ENCODE assay signal across 1 cellular context in genomic region chr1:228500901-228501871, GRCh38.
TF ChIP-seq lines count a peak whose summit lies in the region.

No MANE protein-coding gene starts in this region.

TF ChIP-seq in HepG2, 621 proteins besides CTCF, POLR2A, EP300 and RAD21 (continued from another document and continues in another):
- TF ChIP-seq ZNF646 (CRISPR knock-in tag; IDR thresholded peaks at IDR 0.05) (no peak), ZNF432 (CRISPR knock-in tag; IDR thresholded peaks at IDR 0.05; ENCODE audit: borderline replicate concordance) (no peak), PCBP2 (optimal IDR thresholded peaks at IDR 0.05; ENCODE audit: low read depth, low read length, poor library complexity, severe bottlenecking) (no peak), KIAA2018 (CRISPR knock-in tag; IDR thresholded peaks at IDR 0.05; ENCODE audit: borderline replicate concordance) (no peak), ZNF101 (CRISPR knock-in tag; IDR thresholded peaks at IDR 0.05; ENCODE audit: borderline replicate concordance, low read depth) (no peak), SSRP1 (CRISPR knock-in tag; IDR thresholded peaks at IDR 0.05) (0 out of 2 replicates have a peak, but pooled peaks have one; percentile 31), NBN (conservative IDR thresholded peaks at IDR 0.05) (no peak), ZNF280B (CRISPR knock-in tag; IDR thresholded peaks at IDR 0.05; ENCODE audit: borderline replicate concordance) (no peak), SKI (IDR thresholded peaks at IDR 0.05; ENCODE audit: partially characterized antibody) (no peak), ZNF451 (CRISPR knock-in tag; IDR thresholded peaks at IDR 0.05) (no peak), ZNF781 (CRISPR knock-in tag; IDR thresholded peaks at IDR 0.05; ENCODE audit: borderline replicate concordance, not compliant biosample characterization) (peak; percentile 21), ZNF343 (CRISPR knock-in tag; IDR thresholded peaks at IDR 0.05) (no peak), JUN (CRISPR knock-in tag; IDR thresholded peaks at IDR 0.05) (no peak), RERE (CRISPR knock-in tag; IDR thresholded peaks at IDR 0.05; ENCODE audit: low read depth) (no peak), RXRB (CRISPR knock-in tag; IDR thresholded peaks at IDR 0.05; ENCODE audit: borderline replicate concordance) (0 out of 2 replicates have a peak, but pooled peaks have one; percentile 39), THRA (CRISPR knock-in tag; IDR thresholded peaks at IDR 0.05; ENCODE audit: borderline replicate concordance) (no peak), IRF2 (CRISPR knock-in tag; IDR thresholded peaks at IDR 0.05) (0 out of 2 replicates have a peak, but pooled peaks have one; percentile 40), ZNF747 (CRISPR knock-in tag; IDR thresholded peaks at IDR 0.05; ENCODE audit: borderline replicate concordance) (no peak), PPARG (CRISPR knock-in tag; conservative IDR thresholded peaks at IDR 0.05) (no peak), ZNF224 (CRISPR knock-in tag; IDR thresholded peaks at IDR 0.05) (no peak), ZNF790 (CRISPR knock-in tag; IDR thresholded peaks at IDR 0.05; ENCODE audit: borderline replicate concordance) (no peak), DMAP1 (CRISPR knock-in tag; IDR thresholded peaks at IDR 0.05) (no peak), CCAR2 (optimal IDR thresholded peaks at IDR 0.05; ENCODE audit: low read depth, low read length) (no peak), NFYC (CRISPR knock-in tag; IDR thresholded peaks at IDR 0.05) (no peak), NPAS2 (CRISPR knock-in tag; IDR thresholded peaks at IDR 0.05; ENCODE audit: borderline replicate concordance) (no peak), PAXIP1 (CRISPR knock-in tag; conservative IDR thresholded peaks at IDR 0.05) (no peak)
